ENCODE assay signal across 29 cellular contexts in genomic region chr14:54919330-54919729, GRCh38.
"Had no signal": no experiment of that assay in that cellular context is flagged by ENCODE, and none has a peak within 500 bp of the region (broad histone marks: within the 10 kb centered on the region; RNA-seq: fewer than 3 reads in every experiment).

No MANE protein-coding gene starts in this region.

- H3K4me3 Mint-ChIP-seq: activated CD4-positive, alpha-beta T cell treated with anti-CD3 and anti-CD28 coated beads for 36 hours; activated CD4-positive, alpha-beta T cell treated with anti-CD3 and anti-CD28 coated beads, Interleukin-2, amount 10 ng/mL, durations not matched to agents 7 days and 5 days; activated CD8-positive, alpha-beta T cell treated with anti-CD3 and anti-CD28 coated beads, Interleukin-2, amount 10 ng/mL, durations not matched to agents 7 days and 5 days; activated naive CD4-positive, alpha-beta T cell treated with anti-CD3 and anti-CD28 coated beads for 36 hours; activated T-cell treated with anti-CD3 and anti-CD28 coated beads, Interleukin-2, amount 50 U/mL, for 24 hours; activated T-helper 1 cell treated with anti-CD3 and anti-CD28 coated beads, Interleukin-12 subunit alpha, Interleukin-12 subunit beta, Interleukin-2, Interleukin-4 antibody, amounts not matched to agents 30 ng/mL and 10 ng/mL and 1 ng/mL, durations not matched to agents 14 hours and 24 hours and 36 hours; T-helper 1 cell treated with Interleukin-12 subunit alpha and Interleukin-12 subunit beta and Interleukin-4 antibody, amounts not matched to agents 30 μg/mL and 1 μg/mL, for 36 hours; T-helper 2 cell treated with Interferon-gamma antibody and Interleukin-4, amounts not matched to agents 5 μg/mL and 100 μg/mL, for 36 hours; WTC11 had no signal

- H3K36me3 Mint-ChIP-seq: activated naive CD4-positive, alpha-beta T cell treated with anti-CD3 and anti-CD28 coated beads, Interleukin-2, amount 50 U/mL, for 72 hours; WTC11 had no signal

- H3K27me3 Mint-ChIP-seq: activated CD4-positive, alpha-beta T cell treated with anti-CD3 and anti-CD28 coated beads for 36 hours; activated T-cell treated with anti-CD3 and anti-CD28 coated beads, Interleukin-2, amount 50 U/mL, for 24 hours had no signal

- H3K9me3 Mint-ChIP-seq: activated CD4-positive, alpha-beta T cell treated with anti-CD3 and anti-CD28 coated beads, Interleukin-2, amount 10 ng/mL, durations not matched to agents 7 days and 5 days; activated naive CD4-positive, alpha-beta T cell treated with anti-CD3 and anti-CD28 coated beads for 36 hours; activated naive CD4-positive, alpha-beta T cell treated with anti-CD3 and anti-CD28 coated beads, Interleukin-2, amount 50 U/mL, for 72 hours; activated T-cell treated with anti-CD3 and anti-CD28 coated beads, Interleukin-2, amount 50 U/mL, for 24 hours; activated T-helper 1 cell treated with anti-CD3 and anti-CD28 coated beads, Interleukin-12 subunit alpha, Interleukin-12 subunit beta, Interleukin-2, Interleukin-4 antibody, amounts not matched to agents 30 ng/mL and 10 ng/mL and 1 ng/mL, durations not matched to agents 14 hours and 24 hours and 36 hours; T-helper 1 cell treated with Interleukin-12 subunit alpha and Interleukin-12 subunit beta and Interleukin-4 antibody, amounts not matched to agents 30 μg/mL and 1 μg/mL, for 36 hours; T-helper 2 cell treated with Interferon-gamma antibody and Interleukin-4, amounts not matched to agents 5 μg/mL and 100 μg/mL, for 36 hours; WTC11 had no signal

- DNase-seq: activated CD4-positive, alpha-beta T cell treated with anti-CD3 and anti-CD28 coated beads for 36 hours; activated CD4-positive, alpha-beta T cell treated with anti-CD3 and anti-CD28 coated beads, Interleukin-2, amount 10 ng/mL, durations not matched to agents 7 days and 5 days; activated CD4-positive, alpha-beta T cell treated with anti-CD3 and anti-CD28 coated beads, Interleukin-2, amount 50 U/mL, for 48 hours; activated CD8-positive, alpha-beta T cell treated with anti-CD3 and anti-CD28 coated beads, Interleukin-2, amount 10 ng/mL, durations not matched to agents 7 days and 5 days; activated gamma-delta T cell treated with Interleukin-2 at 50 U/mL for 16 hours; activated naive CD4-positive, alpha-beta T cell treated with anti-CD3 and anti-CD28 coated beads for 36 hours; activated T-cell treated with anti-CD3 and anti-CD28 coated beads, Interleukin-2, amount 50 U/mL, for 24 hours; adrenal gland; body of pancreas; Karpas-422; KBM-7; MG63; NCI-H1048; NCI-H187 treated with DMSO at 0.1 percent for 48 hours; NCI-H524 treated with DMSO at 0.1 percent for 48 hours; NCI-H82; NK-92 treated with Interleukin-12 subunit alpha and Interleukin-12 subunit beta, amount 100 ng/mL, for 24 hours; PC-3; Peyer's patch; RPMI8226; SHP77 treated with DMSO at 0.1 percent for 48 hours; SK-N-SH had no signal

- H3K4me1 Mint-ChIP-seq: activated CD4-positive, alpha-beta T cell treated with anti-CD3 and anti-CD28 coated beads for 36 hours; WTC11 had no signal

- FAIRE-seq: astrocyte had no signal

- ATAC-seq: activated CD4-positive, alpha-beta T cell treated with anti-CD3 and anti-CD28 coated beads for 36 hours; activated CD4-positive, CD25-positive, alpha-beta regulatory T cell treated with anti-CD3 and anti-CD28 coated beads, Interleukin-2, amount 50 U/mL, for 24 hours; activated CD8-positive, alpha-beta T cell treated with anti-CD3 and anti-CD28 coated beads, Interleukin-2, amount 10 ng/mL, durations not matched to agents 7 days and 5 days; activated naive CD4-positive, alpha-beta T cell treated with anti-CD3 and anti-CD28 coated beads, Interleukin-2, amount 50 U/mL, for 72 hours; body of pancreas; PC-3; WTC11 had no signal
